Comparison of ENCODE assay signal across 31 cellular contexts in the genomic region with DNA sequence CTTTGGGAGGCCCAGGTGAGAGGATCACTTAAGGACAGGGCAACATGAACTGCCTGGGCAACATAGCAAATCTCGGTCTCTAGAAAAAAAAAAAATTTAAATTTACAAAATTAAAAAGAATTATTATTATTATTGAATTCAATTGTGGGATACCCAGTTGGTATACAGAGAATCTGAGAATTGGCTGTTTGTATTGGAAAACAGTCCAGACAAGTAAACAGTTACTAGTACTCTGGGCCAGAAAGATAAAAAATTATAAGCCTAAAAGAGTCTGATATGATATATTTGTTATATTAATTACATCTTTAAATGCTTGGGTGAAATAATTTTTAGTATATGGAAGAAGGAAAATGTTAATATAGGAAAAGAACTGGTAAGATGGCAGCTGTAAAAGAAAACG.
"Had no signal": no experiment of that assay in that cellular context is flagged by ENCODE, and none has a peak within 500 bp of the region (broad histone marks: within the 10 kb centered on the region; RNA-seq: fewer than 3 reads in every experiment).

No MANE protein-coding gene starts in this region.

- H3K4me3 ChIP-seq: colonic mucosa, esophagus squamous epithelium, heart right ventricle, left lung, ovary, psoas muscle, skin epidermis, spleen, thoracic aorta, tibial nerve, upper lobe of left lung had no signal

- H3K9me3 Mint-ChIP-seq: naive thymus-derived CD4-positive, alpha-beta T cell; nephron progenitor cell; stimulated activated naive B cell treated with anti-CD40 and anti-IgM and Interleukin-4, amounts not matched to agents 10 μg/mL and 1 μg/mL and 100 μg/mL, for 72 hours; stimulated activated naive CD8-positive, alpha-beta T cell treated with anti-CD3 and anti-CD28 coated beads, Interleukin-15, Interleukin-2, amounts not matched to agents 100 ng/mL and 50 ng/mL, for 24 hours had no signal

- FAIRE-seq: endometrium, islet of Langerhans, urothelium cell line had no signal

- H3K27me3 ChIP-seq: colonic mucosa, esophagus squamous epithelium, heart right ventricle, left lung, ovary, spleen, tibial nerve, upper lobe of left lung had no signal

- H3K4me3 Mint-ChIP-seq: naive thymus-derived CD4-positive, alpha-beta T cell; nephron progenitor cell; stimulated activated naive B cell treated with anti-CD40 and anti-IgM and Interleukin-4, amounts not matched to agents 10 μg/mL and 1 μg/mL and 100 μg/mL, for 72 hours; stimulated activated naive CD8-positive, alpha-beta T cell treated with anti-CD3 and anti-CD28 coated beads, Interleukin-15, Interleukin-2, amounts not matched to agents 100 ng/mL and 50 ng/mL, for 24 hours had no signal

- H3K27me3 Mint-ChIP-seq: naive thymus-derived CD4-positive, alpha-beta T cell; stimulated activated naive B cell treated with anti-CD40 and anti-IgM and Interleukin-4, amounts not matched to agents 10 μg/mL and 1 μg/mL and 100 μg/mL, for 72 hours; stimulated activated naive CD8-positive, alpha-beta T cell treated with anti-CD3 and anti-CD28 coated beads, Interleukin-15, Interleukin-2, amounts not matched to agents 100 ng/mL and 50 ng/mL, for 24 hours had no signal

- ATAC-seq: heart right ventricle; left cardiac atrium; left lung; naive thymus-derived CD4-positive, alpha-beta T cell; psoas muscle; right cardiac atrium; stimulated activated naive B cell treated with anti-CD40 and anti-IgM and Interleukin-4, amounts not matched to agents 10 μg/mL and 1 μg/mL and 100 μg/mL, for 72 hours had no signal

- H3K4me1 ChIP-seq: esophagus squamous epithelium, psoas muscle had no signal

- H3K27ac Mint-ChIP-seq: naive thymus-derived CD4-positive, alpha-beta T cell; stimulated activated naive B cell treated with anti-CD40 and anti-IgM and Interleukin-4, amounts not matched to agents 10 μg/mL and 1 μg/mL and 100 μg/mL, for 72 hours; stimulated activated naive CD8-positive, alpha-beta T cell treated with anti-CD3 and anti-CD28 coated beads, Interleukin-15, Interleukin-2, amounts not matched to agents 100 ng/mL and 50 ng/mL, for 24 hours had no signal

- H3K4me1 Mint-ChIP-seq: nephron progenitor cell had no signal

- DNase-seq: colonic mucosa; dermis blood vessel endothelial cell; effector memory CD4-positive, alpha-beta T cell; erythroblast; esophagus squamous epithelium; foreskin melanocyte; glutamatergic neuron; heart right ventricle; hippocampal formation; left cardiac atrium; left lung; mesenchymal stem cell; midbrain; naive thymus-derived CD4-positive, alpha-beta T cell; nephron progenitor cell; occipital lobe; ovary; posterior cingulate gyrus; psoas muscle; right cardiac atrium; spleen; stimulated activated CD4-positive, alpha-beta T cell treated with anti-CD3 and anti-CD28 coated beads, Interleukin-4, amount 100 ng/mL, for 4 hours; stimulated activated naive B cell treated with anti-CD40 and anti-IgM and Interleukin-4, amounts not matched to agents 10 μg/mL and 1 μg/mL and 100 μg/mL, for 72 hours; upper lobe of left lung had no signal

- H3K27ac ChIP-seq: colonic mucosa, esophagus squamous epithelium, heart right ventricle, left lung, ovary, psoas muscle, skin epidermis, spleen, thoracic aorta, tibial nerve, upper lobe of left lung had no signal

- H3K9me3 ChIP-seq: colonic mucosa, esophagus squamous epithelium, heart right ventricle, left lung, ovary, psoas muscle, spleen, thoracic aorta, tibial nerve, upper lobe of left lung had no signal

- H3K36me3 ChIP-seq: colonic mucosa, ovary had no signal
